15 cellular contexts compared by ENCODE assay signal in the genomic region with DNA sequence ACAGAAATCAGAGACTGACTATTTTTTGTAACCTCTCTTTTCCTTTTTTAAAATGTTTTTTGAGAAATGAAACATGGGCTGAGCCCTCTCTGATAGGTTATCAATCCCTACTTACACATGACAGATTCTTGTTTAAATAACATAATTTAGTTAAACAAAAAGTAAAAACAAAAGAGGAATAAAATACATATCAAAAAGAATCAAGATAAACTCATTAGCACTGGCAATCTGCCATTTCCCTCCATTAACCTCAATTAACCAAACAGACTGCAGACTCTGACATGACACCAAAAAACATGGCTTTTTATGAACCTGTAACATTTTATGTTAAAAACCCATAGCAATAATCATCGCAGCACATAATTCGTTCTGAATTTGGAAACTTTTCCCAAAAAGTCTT.
"Had no signal": no experiment of that assay in that cellular context is flagged by ENCODE, and none has a peak within 500 bp of the region (broad histone marks: within the 10 kb centered on the region; RNA-seq: fewer than 3 reads in every experiment).

No MANE protein-coding gene starts in this region.

- ATAC-seq: esophagus mucosa, heart left ventricle, pancreas, right cardiac atrium had no signal

- H3K36me3 ChIP-seq: heart left ventricle, pancreas, suprapubic skin, thyroid gland had no signal

- H3K4me1 ChIP-seq: heart left ventricle, pancreas, suprapubic skin, thyroid gland had no signal

- H3K27me3 ChIP-seq: heart left ventricle, pancreas, suprapubic skin, thyroid gland had no signal

- H3K9me3 ChIP-seq: heart left ventricle, pancreas, suprapubic skin, thyroid gland had no signal

- H3K27ac ChIP-seq: heart left ventricle, pancreas, suprapubic skin, thyroid gland had no signal

- H3K4me3 ChIP-seq: heart left ventricle, pancreas, suprapubic skin, thyroid gland had no signal

- DNase-seq: effector memory CD4-positive, alpha-beta T cell; heart left ventricle; hypothalamus; kidney glomerular epithelial cell; mesendoderm; naive B cell; occipital lobe; pancreas; right cardiac atrium; small intestine; stimulated activated CD4-positive, alpha-beta T cell treated with anti-CD3 and anti-CD28 coated beads, Interleukin-2, amount 100 ng/mL, for 48 hours; stimulated activated naive CD4-positive, alpha-beta T cell treated with Interleukin-2 at 50 U/mL for 16 hours; thyroid gland had no signal
